Comparison of ENCODE assay signal across 10 cellular contexts in genomic region chr15:68418611-68419161, GRCh38. TPM values are rescaled to one million over a fixed set of nuclear protein-coding genes. Genes with fewer than 3 reads are reported as not detected.
DNase-seq lines count a peak whose midpoint lies in the region; ATAC-seq and TF ChIP-seq lines count a peak whose summit lies in the region.
"Had no signal": no experiment of that assay in that cellular context is flagged by ENCODE, and none has a peak within 500 bp of the region (broad histone marks: within the 10 kb centered on the region; RNA-seq: fewer than 3 reads in every experiment).

No MANE protein-coding gene starts in this region.

- no peaks in the 10 kb centered on the region for H3K27me3 ChIP-seq in colonic mucosa
- H3K27me3 ChIP-seq: neutrophil had no signal

- no peaks in the 10 kb centered on the region for H3K9me3 ChIP-seq in colonic mucosa
- H3K9me3 ChIP-seq: neutrophil had no signal

- H3K4me3 ChIP-seq in colonic mucosa, result no peak overlapping the region

- H3K27ac ChIP-seq in colonic mucosa, result no peak overlapping the region
- H3K27ac ChIP-seq: neutrophil had no signal

- no peak overlapping the region for H3K9ac ChIP-seq in colonic mucosa (ENCODE audit: low read depth in 2 of 2, low read length in 2 of 2)

- TF ChIP-seq CTCF in colonic mucosa (IDR thresholded peaks at IDR 0.05), result no peak

- no peak overlapping the region for H3K27ac Mint-ChIP-seq in activated naive CD4-positive, alpha-beta T cell treated with anti-CD3 and anti-CD28 coated beads, Interleukin-2, amount 50 U/mL, for 72 hours
- H3K27ac Mint-ChIP-seq: activated naive CD8-positive, alpha-beta T cell treated with anti-CD3 and anti-CD28 coated beads, Interleukin-2, amount 50 U/mL, for 24 hours had no signal

- no peak for ATAC-seq in activated naive CD4-positive, alpha-beta T cell treated with anti-CD3 and anti-CD28 coated beads, Interleukin-2, amount 50 U/mL, for 72 hours
- ATAC-seq: activated naive CD8-positive, alpha-beta T cell treated with anti-CD3 and anti-CD28 coated beads, Interleukin-2, amount 50 U/mL, for 24 hours had no signal

- H3K36me3 ChIP-seq in colonic mucosa, result no peaks in the 10 kb centered on the region
- H3K36me3 ChIP-seq: neutrophil had no signal

- DNase-seq in AG08395 (ENCODE audit: low spot score) (peak; percentile 59), M059J (ENCODE audit: low read depth) (peak; percentile 77), colonic mucosa (peak; percentile 72), mesenteric fat pad (ENCODE audit: low spot score) (peak; percentile 62), COLO829 (ENCODE audit: low spot score) (no peak), mucosa of gallbladder (ENCODE audit: low spot score) (no peak)
- no peak for DNase-seq in activated T-cell treated with anti-CD3 and anti-CD28 coated beads, Interleukin-2, amount 50 U/mL, for 1 hour
- DNase-seq in activated naive CD4-positive, alpha-beta T cell treated with anti-CD3 and anti-CD28 coated beads, Interleukin-2, amount 50 U/mL, for 72 hours (ENCODE audit: low spot score in 2 of 2), result no peak
- DNase-seq: activated naive CD8-positive, alpha-beta T cell treated with anti-CD3 and anti-CD28 coated beads, Interleukin-2, amount 50 U/mL, for 24 hours had no signal

- H3K36me3 Mint-ChIP-seq in activated naive CD4-positive, alpha-beta T cell treated with anti-CD3 and anti-CD28 coated beads, Interleukin-2, amount 50 U/mL, for 72 hours, result no peaks in the 10 kb centered on the region

- H3K4me1 ChIP-seq in colonic mucosa, result no peaks in the 10 kb centered on the region

- intact Hi-C loops in colonic mucosa (cut with DNase I), result no loop called here

- H3K9me3 Mint-ChIP-seq in activated naive CD4-positive, alpha-beta T cell treated with anti-CD3 and anti-CD28 coated beads, Interleukin-2, amount 50 U/mL, for 72 hours, result no peaks in the 10 kb centered on the region
- H3K9me3 Mint-ChIP-seq: activated naive CD8-positive, alpha-beta T cell treated with anti-CD3 and anti-CD28 coated beads, Interleukin-2, amount 50 U/mL, for 24 hours had no signal

RNA-seq across cellular contexts. Expression of gene ITGA11, which starts 13.3 kb away (rescaled TPM):
- total RNA-seq in M059J (2014; rRNA removed; shearing (Covaris generic)), result 31.2 and 54.7 TPM in 2 replicates
- 1 to 10 TPM; 2.4 to 4.1 TPM for total RNA-seq in colonic mucosa
- 4.5 TPM for total RNA-seq in mesenteric fat pad
- 1 to 10 TPM in 1 of 2 donors, under 1 TPM in 1; 0.27 to 1.8 TPM for total RNA-seq in activated naive CD4-positive, alpha-beta T cell treated with anti-CD3 and anti-CD28 coated beads, Interleukin-2, amount 50 U/mL, for 72 hours
- 2.6 TPM for total RNA-seq in mucosa of gallbladder

Comparison
In these comparisons a context has a peak if more than half of its experiments do, and no peak if none do; other contexts are left out.
1. DNase-seq: peak in AG08395 (single experiment), M059J (single experiment), colonic mucosa (single experiment) and mesenteric fat pad (single experiment); none in activated T-cell treated with anti-CD3 and anti-CD28 coated beads, Interleukin-2, amount 50 U/mL, for 1 hour (single experiment), activated naive CD4-positive, alpha-beta T cell treated with anti-CD3 and anti-CD28 coated beads, Interleukin-2, amount 50 U/mL, for 72 hours (0 of 2), COLO829 (single experiment) and mucosa of gallbladder (single experiment).